In genomic region chr1:59290173-59290954, GRCh38 we compare ENCODE assay signal across 1 cellular context.
TF ChIP-seq lines count a peak whose summit lies in the region.

No MANE protein-coding gene starts in this region.

TF ChIP-seq in K562, 482 proteins besides CTCF, POLR2A, EP300 and RAD21 (continued from another document and continues in another):
- TF ChIP-seq CHAMP1 (IDR thresholded peaks at IDR 0.05) = no peak
- peak; percentile 85 for TF ChIP-seq EHMT2 (IDR thresholded peaks at IDR 0.05)
- no peak for TF ChIP-seq PCBP2 (IDR thresholded peaks at IDR 0.05; ENCODE audit: low read depth, low read length, poor library complexity, severe bottlenecking)
- no peak; the same call in 1 of the 2 replicates for TF ChIP-seq ZNF263 (CRISPR knock-in tag; IDR thresholded peaks at IDR 0.05; ENCODE audit: borderline replicate concordance)
- TF ChIP-seq E2F6 (IDR thresholded peaks at IDR 0.05; ENCODE audit: borderline replicate concordance in 1 of 2, extremely low read depth in 1 of 2, insufficient read depth in 1 of 2, insufficient read length in 1 of 2, low read depth in 1 of 2, low read length in 1 of 2, poor library complexity in 1 of 2, severe bottlenecking in 1 of 2) = no peak
- no peak for TF ChIP-seq ZNF445 (CRISPR knock-in tag; IDR thresholded peaks at IDR 0.05; ENCODE audit: low read depth)
- no peak for TF ChIP-seq CREB1 (IDR thresholded peaks at IDR 0.05)
- TF ChIP-seq CREB1 (CRISPR knock-in tag; IDR thresholded peaks at IDR 0.05) = peak; percentile 69
- peak; percentile 87 for TF ChIP-seq MGA (IDR thresholded peaks at IDR 0.05)
- peak; percentile 77 for TF ChIP-seq MYC (IDR thresholded peaks at IDR 0.05; ENCODE audit: low read depth, low read length)
- TF ChIP-seq MYC (CRISPR knock-in tag; IDR thresholded peaks at IDR 0.05; ENCODE audit: borderline replicate concordance, low read depth) = no peak
- TF ChIP-seq PREB (CRISPR knock-in tag; IDR thresholded peaks at IDR 0.05) = no peak
- TF ChIP-seq FOXK2 (conservative IDR thresholded peaks at IDR 0.05 in 1 of 2, IDR thresholded peaks at IDR 0.05 in 1 of 2; ENCODE audit: low read depth in 2 of 2) = peak; percentile 91 to 94
- TF ChIP-seq PHB2 (IDR thresholded peaks at IDR 0.05; ENCODE audit: low read depth) = no peak
- TF ChIP-seq ATF6 (CRISPR knock-in tag; IDR thresholded peaks at IDR 0.05) = no peak
- TF ChIP-seq HMBOX1 (IDR thresholded peaks at IDR 0.05) = peak; percentile 79
- peak; percentile 37; the same call in 1 of the 2 replicates for TF ChIP-seq EP400 (IDR thresholded peaks at IDR 0.05)
- TF ChIP-seq TAF15 (IDR thresholded peaks at IDR 0.05; ENCODE audit: low read depth, low read length) = no peak
- peak; percentile 76; the same call in 1 of the 2 replicates for TF ChIP-seq FOXK1 (CRISPR knock-in tag; IDR thresholded peaks at IDR 0.05; ENCODE audit: borderline replicate concordance)
- TF ChIP-seq CBFA2T3 (IDR thresholded peaks at IDR 0.05) = peak; percentile 44
- no peak for TF ChIP-seq TFAP4 (CRISPR knock-in tag; IDR thresholded peaks at IDR 0.05; ENCODE audit: borderline replicate concordance)
- no peak for TF ChIP-seq KLF6 (CRISPR knock-in tag; IDR thresholded peaks at IDR 0.05; ENCODE audit: borderline replicate concordance)
- peak; percentile 53; the same call in 1 of the 2 replicates for TF ChIP-seq CTBP1 (IDR thresholded peaks at IDR 0.05; ENCODE audit: borderline replicate concordance)
- 0 out of 2 replicates have a peak, but pooled peaks have one; percentile 57 for TF ChIP-seq ZBTB49 (CRISPR knock-in tag; IDR thresholded peaks at IDR 0.05; ENCODE audit: borderline replicate concordance)
- TF ChIP-seq POLR2H (tag; IDR thresholded peaks at IDR 0.05; ENCODE audit: low read depth) = no peak
- peak; percentile 41 for TF ChIP-seq USF2 (CRISPR knock-in tag; IDR thresholded peaks at IDR 0.05)
- peak; percentile 75; the same call in 1 of the 2 replicates for TF ChIP-seq HBP1 (CRISPR knock-in tag; IDR thresholded peaks at IDR 0.05)
- TF ChIP-seq ZFPM2 (CRISPR knock-in tag; IDR thresholded peaks at IDR 0.05) = no peak
